In genomic region chr20:62898970-62899632, GRCh38 we compare ENCODE assay signal across 1 cellular context.
TF ChIP-seq lines count a peak whose summit lies in the region.

No MANE protein-coding gene starts in this region.

TF ChIP-seq in K562, 482 proteins besides CTCF, POLR2A, EP300 and RAD21:
- TF ChIP-seq HDAC1 (IDR thresholded peaks at IDR 0.05) (no peak), GTF2B (IDR thresholded peaks at IDR 0.05; ENCODE audit: extremely low read depth, insufficient read length) (no peak), POLR2G (IDR thresholded peaks at IDR 0.05; ENCODE audit: low read depth, low read length) (peak; percentile 52; the same call in 1 of the 2 replicates), MXI1 (IDR thresholded peaks at IDR 0.05; ENCODE audit: low read depth, low read length) (no peak), BRF2 (IDR thresholded peaks at IDR 0.05; ENCODE audit: borderline replicate concordance, insufficient read depth, insufficient read length) (no peak), CBFA2T3 (IDR thresholded peaks at IDR 0.05) (no peak), ESRRA (IDR thresholded peaks at IDR 0.05; ENCODE audit: borderline replicate concordance, low read depth) (no peak), BACH1 (tag; IDR thresholded peaks at IDR 0.05) (no peak), ZNF140 (CRISPR knock-in tag; IDR thresholded peaks at IDR 0.05) (no peak), NR0B1 (IDR thresholded peaks at IDR 0.05; ENCODE audit: partially characterized antibody) (no peak), ZNF280B (CRISPR knock-in tag; IDR thresholded peaks at IDR 0.05) (no peak), ATF1 (CRISPR knock-in tag; IDR thresholded peaks at IDR 0.05) (no peak), ATF1 (tag; IDR thresholded peaks at IDR 0.05) (no peak), ZNF354B (CRISPR knock-in tag; IDR thresholded peaks at IDR 0.05) (no peak), CSDE1 (IDR thresholded peaks at IDR 0.05) (no peak), TRIM28 (IDR thresholded peaks at IDR 0.05) (no peak), EWSR1 (IDR thresholded peaks at IDR 0.05; ENCODE audit: borderline replicate concordance, low read depth, partially characterized antibody) (peak; percentile 47), PBX2 (CRISPR knock-in tag; IDR thresholded peaks at IDR 0.05; ENCODE audit: low read depth) (no peak), PBX2 (tag; conservative IDR thresholded peaks at IDR 0.05; ENCODE audit: low read depth) (no peak)
